In genomic region chr1:98331718-98332311, GRCh38 we compare ENCODE assay signal across 25 cellular contexts.
A peak's percentile ranks its signal among the peaks of the same experiment; 100 is the strongest.
DNase-seq lines count a peak whose midpoint lies in the region; ATAC-seq, FAIRE-seq and TF ChIP-seq lines count a peak whose summit lies in the region.
"Had no signal": no experiment of that assay in that cellular context is flagged by ENCODE, and none has a peak within 500 bp of the region (broad histone marks: within the 10 kb centered on the region; RNA-seq: fewer than 3 reads in every experiment).

No MANE protein-coding gene starts in this region.

- intact Hi-C loops in sciatic nerve (cut with DNase I) = no loop called here

- no peak for TF ChIP-seq POLR2A in H54 (IDR thresholded peaks at IDR 0.05; ENCODE audit: low read depth, low read length)

- H3K9me3 ChIP-seq in SK-N-MC (ENCODE audit: low read depth, low read length) = no peaks in the 10 kb centered on the region
- H3K9me3 ChIP-seq: esophagus muscularis mucosa, gastroesophageal sphincter, SJCRH30, tibial artery had no signal

- DNase-seq in H54 (ENCODE audit: insufficient read length, low spot score) (no peak), SK-N-MC (ENCODE audit: low read depth, low spot score) (no peak), fibroblast of mammary gland (ENCODE audit: low read depth) (peak; percentile 4), sciatic nerve (ENCODE audit: low spot score) (no peak)
- no peak for DNase-seq in activated CD8-positive, alpha-beta T cell treated with anti-CD3 and anti-CD28 coated beads, Interleukin-2, amount 10 ng/mL, durations not matched to agents 7 days and 5 days
- DNase-seq: activated CD4-positive, alpha-beta T cell treated with anti-CD3 and anti-CD28 coated beads for 48 hours; aorta; COR-L47; NCI-H187; NCI-H2171; NCI-H82; stimulated activated CD4-positive, alpha-beta T cell treated with anti-CD3 and anti-CD28 coated beads, Interleukin-4, amount 100 ng/mL, for 24 hours; tibial artery had no signal

- H3K9me3 Mint-ChIP-seq in activated CD8-positive, alpha-beta T cell treated with anti-CD3 and anti-CD28 coated beads, Interleukin-2, amount 10 ng/mL, durations not matched to agents 7 days and 5 days (ENCODE audit: insufficient read depth) = no peaks in the 10 kb centered on the region
- H3K9me3 Mint-ChIP-seq: activated naive CD4-positive, alpha-beta T cell treated with anti-CD3 and anti-CD28 coated beads, Interleukin-2, amount 50 U/mL, for 72 hours had no signal

- POLR2A ChIA-PET in activated CD8-positive, alpha-beta T cell treated with anti-CD3 and anti-CD28 coated beads, Interleukin-2, amount 10 ng/mL, durations not matched to agents 7 days and 5 days (lab: Charles Lee) = no interaction called here

- peak overlapping the region; percentile 54 for H3K9ac ChIP-seq in SK-N-MC (ENCODE audit: insufficient read length)
- H3K9ac ChIP-seq: parathyroid adenoma had no signal

- H3K4me3 Mint-ChIP-seq in activated CD8-positive, alpha-beta T cell treated with anti-CD3 and anti-CD28 coated beads, Interleukin-2, amount 10 ng/mL, durations not matched to agents 7 days and 5 days = no peak overlapping the region

- peaks cover 17% of the 10 kb centered on the region for H3K27me3 Mint-ChIP-seq in activated CD8-positive, alpha-beta T cell treated with anti-CD3 and anti-CD28 coated beads, Interleukin-2, amount 10 ng/mL, durations not matched to agents 7 days and 5 days (ENCODE audit: low read depth)

- no peaks in the 10 kb centered on the region for H3K36me3 ChIP-seq in SK-N-MC (ENCODE audit: insufficient read depth, low read length)
- H3K36me3 ChIP-seq: esophagus muscularis mucosa, gastroesophageal sphincter, SJCRH30, tibial artery had no signal

- TF ChIP-seq CTCF in fibroblast of mammary gland (conservative IDR thresholded peaks at IDR 0.05; ENCODE audit: control insufficient read depth, insufficient read depth, low read depth, low read length) = no peak

- ATAC-seq in sciatic nerve (peak; percentile 67), HG03045 (IDR thresholded peaks at IDR 0.05; ENCODE audit: unreplicated experiment) (no peak), GM21390 (IDR thresholded peaks at IDR 0.05; ENCODE audit: unreplicated experiment) (no peak)
- no peak for ATAC-seq in activated CD8-positive, alpha-beta T cell treated with anti-CD3 and anti-CD28 coated beads, Interleukin-2, amount 10 ng/mL, durations not matched to agents 7 days and 5 days
- ATAC-seq: activated naive CD4-positive, alpha-beta T cell treated with anti-CD3 and anti-CD28 coated beads, Interleukin-2, amount 50 U/mL, for 72 hours; gastroesophageal sphincter; HepG2 had no signal

- H3K4me3 ChIP-seq in SK-N-MC (peak overlapping the region; percentile 54; the same call in 1 of the 2 replicates), fibroblast of mammary gland (ENCODE audit: control insufficient read depth, low read depth, low read length) (no peak overlapping the region)
- H3K4me3 ChIP-seq: esophagus muscularis mucosa, gastroesophageal sphincter, hepatocyte, lung, SJCRH30, tibial artery had no signal

- CTCF ChIA-PET in activated CD8-positive, alpha-beta T cell treated with anti-CD3 and anti-CD28 coated beads, Interleukin-2, amount 10 ng/mL, durations not matched to agents 7 days and 5 days (lab: Charles Lee) = no interaction called here

- no peaks in the 10 kb centered on the region for H3K4me1 Mint-ChIP-seq in activated CD8-positive, alpha-beta T cell treated with anti-CD3 and anti-CD28 coated beads, Interleukin-2, amount 10 ng/mL, durations not matched to agents 7 days and 5 days (ENCODE audit: low read depth)

- H3K27ac Mint-ChIP-seq in activated CD8-positive, alpha-beta T cell treated with anti-CD3 and anti-CD28 coated beads, Interleukin-2, amount 10 ng/mL, durations not matched to agents 7 days and 5 days = no peak overlapping the region
- H3K27ac Mint-ChIP-seq: activated naive CD4-positive, alpha-beta T cell treated with anti-CD3 and anti-CD28 coated beads, Interleukin-2, amount 50 U/mL, for 72 hours had no signal

- FAIRE-seq in H54 (lab: Jason Lieb, UNC) = peak; percentile 50
- FAIRE-seq: GM12891, HepG2 had no signal

- peak overlapping the region; percentile 74 for H3K27ac ChIP-seq in SK-N-MC
- H3K27ac ChIP-seq: C4-2B, esophagus muscularis mucosa, gastroesophageal sphincter, hepatocyte, parathyroid adenoma, SJCRH30, tibial artery had no signal

- no peaks in the 10 kb centered on the region for H3K36me3 Mint-ChIP-seq in activated CD8-positive, alpha-beta T cell treated with anti-CD3 and anti-CD28 coated beads, Interleukin-2, amount 10 ng/mL, durations not matched to agents 7 days and 5 days (ENCODE audit: low read depth)
- H3K36me3 Mint-ChIP-seq: activated naive CD4-positive, alpha-beta T cell treated with anti-CD3 and anti-CD28 coated beads, Interleukin-2, amount 50 U/mL, for 72 hours had no signal
